In genomic region chr4:3812211-3812934, GRCh38 we compare ENCODE assay signal across 26 cellular contexts. TPM values are rescaled to one million over a fixed set of nuclear protein-coding genes. Genes with fewer than 3 reads are reported as not detected.
"Had no signal": no experiment of that assay in that cellular context is flagged by ENCODE, and none has a peak within 500 bp of the region (broad histone marks: within the 10 kb centered on the region; RNA-seq: fewer than 3 reads in every experiment).

No MANE protein-coding gene starts in this region.

- ATAC-seq: esophagus mucosa; gastrocnemius medialis; left lobe of liver; mucosa of descending colon; natural killer cell treated with Interleukin-12 subunit alpha and Interleukin-12 subunit beta and Interleukin-15 and Interleukin-18, amount 100 ng/mL, for 72 hours; stimulated activated effector memory CD8-positive, alpha-beta T cell treated with anti-CD3 and anti-CD28 coated beads, Interleukin-12 subunit alpha, Interleukin-12 subunit beta, amount 100 ng/mL, for 72 hours had no signal

- H3K9ac ChIP-seq: parathyroid adenoma had no signal

- H3K4me3 ChIP-seq: colonic mucosa, gastrocnemius medialis, hepatocyte, mucosa of descending colon, prostate gland, right atrium auricular region, sigmoid colon, stomach, thyroid gland had no signal

- H3K4me1 ChIP-seq: colonic mucosa, gastrocnemius medialis, parathyroid adenoma, prostate gland, right atrium auricular region, sigmoid colon, stomach, thyroid gland had no signal

- DNase-seq: colonic mucosa; effector CD8-positive, alpha-beta T cell; endodermal cell; foreskin fibroblast; gastrocnemius medialis; head of caudate nucleus; kidney glomerular epithelial cell; mesenchymal stem cell; naive B cell; sigmoid colon; stimulated activated CD4-positive, alpha-beta T cell treated with anti-CD3 and anti-CD28 coated beads, Interleukin-2, amount 100 ng/mL, for 24 hours; stimulated activated CD4-positive, alpha-beta T cell treated with anti-CD3 and anti-CD28 coated beads, Interleukin-4, amount 100 ng/mL, for 24 hours; stimulated activated naive CD4-positive, alpha-beta T cell treated with Interleukin-2 at 50 U/mL for 16 hours; stomach; thyroid gland had no signal

- FAIRE-seq: islet of Langerhans had no signal

- H3K36me3 ChIP-seq: colonic mucosa, gastrocnemius medialis, prostate gland, right atrium auricular region, sigmoid colon, stomach, thyroid gland had no signal

- H3K27ac ChIP-seq: colonic mucosa, epithelial cell of prostate, gastrocnemius medialis, hepatocyte, parathyroid adenoma, prostate gland, right atrium auricular region, sigmoid colon, stomach, thyroid gland had no signal

- H3K9me3 ChIP-seq: colonic mucosa, mucosa of descending colon, prostate gland, stomach, thyroid gland had no signal

RNA-seq across cellular contexts. Expression of gene ADRA2C, which starts 46.2 kb away (rescaled TPM):
- total RNA-seq: natural killer cell treated with Interleukin-12 subunit alpha and Interleukin-12 subunit beta and Interleukin-15 and Interleukin-18, amount 100 ng/mL, for 72 hours had no signal
